ENCODE assay signal across 2 cellular contexts in the genomic region with DNA sequence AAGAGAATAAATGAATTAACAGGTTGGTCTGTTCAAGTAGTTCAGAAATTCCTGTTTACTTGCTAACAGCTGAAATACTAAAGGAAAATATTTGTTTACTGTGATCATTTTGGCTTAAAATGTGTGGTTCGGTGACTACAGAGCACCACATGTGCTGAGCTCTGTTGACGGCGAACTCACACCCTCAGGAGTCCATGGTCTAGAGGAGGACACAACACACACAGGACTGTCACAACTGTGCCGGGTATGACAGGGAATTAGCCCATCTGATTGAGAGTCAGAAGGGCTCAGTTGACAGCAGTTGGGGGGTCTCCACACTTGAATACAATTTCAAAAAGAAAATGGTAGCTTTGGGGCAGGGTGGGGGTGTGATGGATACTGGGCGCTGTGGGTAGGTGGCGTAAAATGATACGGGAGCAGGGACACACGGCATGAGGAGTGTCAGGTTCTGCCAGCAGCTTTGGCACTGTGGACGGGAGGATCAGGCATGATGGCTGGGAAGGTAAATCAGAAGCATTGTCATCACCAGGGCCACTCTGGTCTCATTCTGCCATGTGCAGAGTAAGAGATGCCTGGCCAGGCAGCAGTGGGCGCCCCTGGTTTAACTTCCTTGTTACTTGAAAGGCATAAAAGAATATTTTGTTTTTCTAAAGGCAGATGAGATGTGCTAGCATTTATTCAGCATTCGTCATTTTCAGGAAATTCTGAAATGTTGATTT.
TF ChIP-seq lines count a peak whose summit lies in the region.

No MANE protein-coding gene starts in this region.

TF ChIP-seq in liver, 16 proteins besides CTCF, POLR2A, EP300 and RAD21:
- TF ChIP-seq GABPA (IDR thresholded peaks at IDR 0.05 in 1 of 2, conservative IDR thresholded peaks at IDR 0.05 in 1 of 2), result no peak
- TF ChIP-seq FOXA2 (IDR thresholded peaks at IDR 0.05), result no peak
- TF ChIP-seq, protein P1, sequence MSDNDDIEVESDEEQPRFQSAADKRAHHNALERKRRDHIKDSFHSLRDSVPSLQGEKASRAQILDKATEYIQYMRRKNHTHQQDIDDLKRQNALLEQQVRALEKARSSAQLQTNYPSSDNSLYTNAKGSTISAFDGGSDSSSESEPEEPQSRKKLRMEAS (IDR thresholded peaks at IDR 0.05), result no peak
- TF ChIP-seq NR2F2 (IDR thresholded peaks at IDR 0.05), result no peak
- no peak for TF ChIP-seq YY1 (IDR thresholded peaks at IDR 0.05)
- TF ChIP-seq, protein P2, sequence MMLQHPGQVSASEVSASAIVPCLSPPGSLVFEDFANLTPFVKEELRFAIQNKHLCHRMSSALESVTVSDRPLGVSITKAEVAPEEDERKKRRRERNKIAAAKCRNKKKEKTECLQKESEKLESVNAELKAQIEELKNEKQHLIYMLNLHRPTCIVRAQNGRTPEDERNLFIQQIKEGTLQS (IDR thresholded peaks at IDR 0.05), result no peak
- no peak for TF ChIP-seq HNF4A (conservative IDR thresholded peaks at IDR 0.05)
- no peak for TF ChIP-seq HNF4G (IDR thresholded peaks at IDR 0.05)
- TF ChIP-seq RXRA (IDR thresholded peaks at IDR 0.05), result no peak
- TF ChIP-seq EGR1 (IDR thresholded peaks at IDR 0.05; ENCODE audit: low read depth in 2 of 2), result no peak
- TF ChIP-seq, protein P3, sequence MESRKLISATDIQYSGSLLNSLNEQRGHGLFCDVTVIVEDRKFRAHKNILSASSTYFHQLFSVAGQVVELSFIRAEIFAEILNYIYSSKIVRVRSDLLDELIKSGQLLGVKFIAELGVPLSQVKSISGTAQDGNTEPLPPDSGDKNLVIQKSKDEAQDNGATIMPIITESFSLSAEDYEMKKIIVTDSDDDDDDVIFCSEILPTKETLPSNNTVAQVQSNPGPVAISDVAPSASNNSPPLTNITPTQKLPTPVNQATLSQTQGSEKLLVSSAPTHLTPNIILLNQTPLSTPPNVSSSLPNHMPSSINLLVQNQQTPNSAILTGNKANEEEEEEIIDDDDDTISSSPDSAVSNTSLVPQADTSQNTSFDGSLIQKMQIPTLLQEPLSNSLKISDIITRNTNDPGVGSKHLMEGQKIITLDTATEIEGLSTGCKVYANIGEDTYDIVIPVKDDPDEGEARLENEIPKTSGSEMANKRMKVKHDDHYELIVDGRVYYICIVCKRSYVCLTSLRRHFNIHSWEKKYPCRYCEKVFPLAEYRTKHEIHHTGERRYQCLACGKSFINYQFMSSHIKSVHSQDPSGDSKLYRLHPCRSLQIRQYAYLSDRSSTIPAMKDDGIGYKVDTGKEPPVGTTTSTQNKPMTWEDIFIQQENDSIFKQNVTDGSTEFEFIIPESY (IDR thresholded peaks at IDR 0.05), result no peak
- no peak for TF ChIP-seq SP1 (IDR thresholded peaks at IDR 0.05)
- TF ChIP-seq TAF1 (conservative IDR thresholded peaks at IDR 0.05), result no peak
- no peak for TF ChIP-seq FOXA1 (IDR thresholded peaks at IDR 0.05)
- no peak for TF ChIP-seq JUND (IDR thresholded peaks at IDR 0.05)

TF ChIP-seq in HepG2, 621 proteins besides CTCF, POLR2A, EP300 and RAD21:
- TF ChIP-seq, protein P4, sequence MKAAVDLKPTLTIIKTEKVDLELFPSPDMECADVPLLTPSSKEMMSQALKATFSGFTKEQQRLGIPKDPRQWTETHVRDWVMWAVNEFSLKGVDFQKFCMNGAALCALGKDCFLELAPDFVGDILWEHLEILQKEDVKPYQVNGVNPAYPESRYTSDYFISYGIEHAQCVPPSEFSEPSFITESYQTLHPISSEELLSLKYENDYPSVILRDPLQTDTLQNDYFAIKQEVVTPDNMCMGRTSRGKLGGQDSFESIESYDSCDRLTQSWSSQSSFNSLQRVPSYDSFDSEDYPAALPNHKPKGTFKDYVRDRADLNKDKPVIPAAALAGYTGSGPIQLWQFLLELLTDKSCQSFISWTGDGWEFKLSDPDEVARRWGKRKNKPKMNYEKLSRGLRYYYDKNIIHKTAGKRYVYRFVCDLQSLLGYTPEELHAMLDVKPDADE (CRISPR knock-in tag; IDR thresholded peaks at IDR 0.05), result no peak
- no peak for TF ChIP-seq ZFP90 (CRISPR knock-in tag; IDR thresholded peaks at IDR 0.05; ENCODE audit: borderline replicate concordance)
- TF ChIP-seq, protein P5, sequence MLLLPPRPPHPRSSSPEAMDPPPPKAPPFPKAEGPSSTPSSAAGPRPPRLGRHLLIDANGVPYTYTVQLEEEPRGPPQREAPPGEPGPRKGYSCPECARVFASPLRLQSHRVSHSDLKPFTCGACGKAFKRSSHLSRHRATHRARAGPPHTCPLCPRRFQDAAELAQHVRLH (CRISPR knock-in tag; IDR thresholded peaks at IDR 0.05; ENCODE audit: borderline replicate concordance, low read depth), result no peak
- TF ChIP-seq ZNF644 (CRISPR knock-in tag; IDR thresholded peaks at IDR 0.05; ENCODE audit: low read depth), result no peak
- no peak for TF ChIP-seq HOXA3 (CRISPR knock-in tag; IDR thresholded peaks at IDR 0.05)
- TF ChIP-seq, protein P6, sequence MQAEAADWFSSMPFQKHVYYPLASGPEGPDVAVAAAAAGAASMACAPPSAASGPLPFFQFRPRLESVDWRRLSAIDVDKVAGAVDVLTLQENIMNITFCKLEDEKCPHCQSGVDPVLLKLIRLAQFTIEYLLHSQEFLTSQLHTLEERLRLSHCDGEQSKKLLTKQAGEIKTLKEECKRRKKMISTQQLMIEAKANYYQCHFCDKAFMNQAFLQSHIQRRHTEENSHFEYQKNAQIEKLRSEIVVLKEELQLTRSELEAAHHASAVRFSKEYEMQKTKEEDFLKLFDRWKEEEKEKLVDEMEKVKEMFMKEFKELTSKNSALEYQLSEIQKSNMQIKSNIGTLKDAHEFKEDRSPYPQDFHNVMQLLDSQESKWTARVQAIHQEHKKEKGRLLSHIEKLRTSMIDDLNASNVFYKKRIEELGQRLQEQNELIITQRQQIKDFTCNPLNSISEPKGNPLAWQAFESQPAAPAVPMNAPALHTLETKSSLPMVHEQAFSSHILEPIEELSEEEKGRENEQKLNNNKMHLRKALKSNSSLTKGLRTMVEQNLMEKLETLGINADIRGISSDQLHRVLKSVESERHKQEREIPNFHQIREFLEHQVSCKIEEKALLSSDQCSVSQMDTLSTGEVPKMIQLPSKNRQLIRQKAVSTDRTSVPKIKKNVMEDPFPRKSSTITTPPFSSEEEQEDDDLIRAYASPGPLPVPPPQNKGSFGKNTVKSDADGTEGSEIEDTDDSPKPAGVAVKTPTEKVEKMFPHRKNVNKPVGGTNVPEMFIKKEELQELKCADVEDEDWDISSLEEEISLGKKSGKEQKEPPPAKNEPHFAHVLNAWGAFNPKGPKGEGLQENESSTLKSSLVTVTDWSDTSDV (CRISPR knock-in tag; IDR thresholded peaks at IDR 0.05), result no peak
- TF ChIP-seq, protein P7, sequence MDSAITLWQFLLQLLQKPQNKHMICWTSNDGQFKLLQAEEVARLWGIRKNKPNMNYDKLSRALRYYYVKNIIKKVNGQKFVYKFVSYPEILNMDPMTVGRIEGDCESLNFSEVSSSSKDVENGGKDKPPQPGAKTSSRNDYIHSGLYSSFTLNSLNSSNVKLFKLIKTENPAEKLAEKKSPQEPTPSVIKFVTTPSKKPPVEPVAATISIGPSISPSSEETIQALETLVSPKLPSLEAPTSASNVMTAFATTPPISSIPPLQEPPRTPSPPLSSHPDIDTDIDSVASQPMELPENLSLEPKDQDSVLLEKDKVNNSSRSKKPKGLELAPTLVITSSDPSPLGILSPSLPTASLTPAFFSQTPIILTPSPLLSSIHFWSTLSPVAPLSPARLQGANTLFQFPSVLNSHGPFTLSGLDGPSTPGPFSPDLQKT (CRISPR knock-in tag; IDR thresholded peaks at IDR 0.05; ENCODE audit: borderline replicate concordance), result no peak
- no peak for TF ChIP-seq ZNF619 (CRISPR knock-in tag; IDR thresholded peaks at IDR 0.05)
- TF ChIP-seq, protein P8, sequence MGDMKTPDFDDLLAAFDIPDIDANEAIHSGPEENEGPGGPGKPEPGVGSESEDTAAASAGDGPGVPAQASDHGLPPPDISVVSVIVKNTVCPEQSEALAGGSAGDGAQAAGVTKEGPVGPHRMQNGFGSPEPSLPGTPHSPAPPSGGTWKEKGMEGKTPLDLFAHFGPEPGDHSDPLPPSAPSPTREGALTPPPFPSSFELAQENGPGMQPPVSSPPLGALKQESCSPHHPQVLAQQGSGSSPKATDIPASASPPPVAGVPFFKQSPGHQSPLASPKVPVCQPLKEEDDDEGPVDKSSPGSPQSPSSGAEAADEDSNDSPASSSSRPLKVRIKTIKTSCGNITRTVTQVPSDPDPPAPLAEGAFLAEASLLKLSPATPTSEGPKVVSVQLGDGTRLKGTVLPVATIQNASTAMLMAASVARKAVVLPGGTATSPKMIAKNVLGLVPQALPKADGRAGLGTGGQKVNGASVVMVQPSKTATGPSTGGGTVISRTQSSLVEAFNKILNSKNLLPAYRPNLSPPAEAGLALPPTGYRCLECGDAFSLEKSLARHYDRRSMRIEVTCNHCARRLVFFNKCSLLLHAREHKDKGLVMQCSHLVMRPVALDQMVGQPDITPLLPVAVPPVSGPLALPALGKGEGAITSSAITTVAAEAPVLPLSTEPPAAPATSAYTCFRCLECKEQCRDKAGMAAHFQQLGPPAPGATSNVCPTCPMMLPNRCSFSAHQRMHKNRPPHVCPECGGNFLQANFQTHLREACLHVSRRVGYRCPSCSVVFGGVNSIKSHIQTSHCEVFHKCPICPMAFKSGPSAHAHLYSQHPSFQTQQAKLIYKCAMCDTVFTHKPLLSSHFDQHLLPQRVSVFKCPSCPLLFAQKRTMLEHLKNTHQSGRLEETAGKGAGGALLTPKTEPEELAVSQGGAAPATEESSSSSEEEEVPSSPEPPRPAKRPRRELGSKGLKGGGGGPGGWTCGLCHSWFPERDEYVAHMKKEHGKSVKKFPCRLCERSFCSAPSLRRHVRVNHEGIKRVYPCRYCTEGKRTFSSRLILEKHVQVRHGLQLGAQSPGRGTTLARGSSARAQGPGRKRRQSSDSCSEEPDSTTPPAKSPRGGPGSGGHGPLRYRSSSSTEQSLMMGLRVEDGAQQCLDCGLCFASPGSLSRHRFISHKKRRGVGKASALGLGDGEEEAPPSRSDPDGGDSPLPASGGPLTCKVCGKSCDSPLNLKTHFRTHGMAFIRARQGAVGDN (CRISPR knock-in tag; IDR thresholded peaks at IDR 0.05), result no peak
